ENCODE assay signal across 9 cellular contexts in the genomic region with DNA sequence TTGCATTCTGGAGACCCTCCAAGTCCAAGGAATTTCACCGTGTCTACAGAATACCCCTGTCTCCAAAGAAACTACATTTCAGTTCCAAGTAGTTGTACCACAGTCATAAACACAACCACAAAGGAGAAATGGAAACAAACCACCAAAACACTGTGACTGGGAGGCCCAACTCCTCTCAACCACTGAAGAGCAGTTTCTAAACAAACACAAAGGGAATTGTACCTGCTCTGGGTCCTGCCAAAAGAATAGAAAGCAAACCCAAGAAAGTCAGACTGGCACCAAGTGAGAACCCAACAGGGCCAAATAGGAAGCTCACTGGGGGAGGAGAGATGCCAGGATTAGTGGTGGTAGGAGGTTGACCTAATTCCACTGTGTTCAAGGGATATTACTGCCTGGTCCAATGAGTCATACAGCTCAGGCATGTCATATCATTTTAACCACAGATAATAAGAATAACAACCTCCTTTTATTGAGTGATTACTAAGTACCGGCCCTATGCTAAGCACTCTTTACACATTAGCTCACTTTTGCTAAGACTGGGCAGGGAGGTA.
DNase-seq lines count a peak whose midpoint lies in the region; TF ChIP-seq lines count a peak whose summit lies in the region.
"Had no signal": no experiment of that assay in that cellular context is flagged by ENCODE, and none has a peak within 500 bp of the region (broad histone marks: within the 10 kb centered on the region; RNA-seq: fewer than 3 reads in every experiment).

No MANE protein-coding gene starts in this region.

- H3K9me3 ChIP-seq in SJCRH30 (replicated peaks) (no peaks in the 10 kb centered on the region), stomach (no peaks in the 10 kb centered on the region)

- H3K4me1 ChIP-seq in SJCRH30 (peaks cover 24% of the 10 kb centered on the region), stomach (peaks cover under 1 to 42% (median 28%) of the 10 kb centered on the region in 4 donors)

- no peak for TF ChIP-seq POLR2A in stomach (IDR thresholded peaks at IDR 0.05)

- no peak for TF ChIP-seq CTCF in stomach (IDR thresholded peaks at IDR 0.05)

- no peak overlapping the region for H3K4me3 ChIP-seq in SJCRH30
- no peak overlapping the region for H3K4me3 ChIP-seq in stomach

- H3K36me3 ChIP-seq in SJCRH30 (no peaks in the 10 kb centered on the region), stomach (no peaks in the 10 kb centered on the region)

- 18 to 47% (median 39%) methylated on average over 2 of the region's 2 CpGs for WGBS in stomach, 5 donors

- H3K27me3 ChIP-seq in SJCRH30: no peaks in the 10 kb centered on the region
- H3K27me3 ChIP-seq in stomach: no peaks in the 10 kb centered on the region

- DNase-seq in stimulated activated CD4-positive, alpha-beta T cell treated with anti-CD3 and anti-CD28 coated beads, Interleukin-4, amount 100 ng/mL, for 24 hours: peak; percentile 12
- DNase-seq in stimulated activated CD4-positive, alpha-beta T cell treated with anti-CD3 and anti-CD28 coated beads, Interleukin-12 subunit alpha, Interleukin-12 subunit beta, amount 100 ng/mL, for 4 hours: no peak
- DNase-seq in SJCRH30: peak; percentile 46 to 58
- DNase-seq in fibroblast of gingiva (ENCODE audit: low read depth): peak; percentile 62
- DNase-seq in cerebellum (ENCODE audit: low spot score): no peak
- DNase-seq in stomach: no peak
- no peak for DNase-seq in hypothalamus (lab: John Stamatoyannopoulos, UW)
- no peak for DNase-seq in DMS79 (lab: John Stamatoyannopoulos, UW)
- DNase-seq: NCI-H2081 treated with DMSO at 0.1 percent for 48 hours had no signal

- TF ChIP-seq EP300 in stomach (IDR thresholded peaks at IDR 0.05): no peak

- intact Hi-C loops in stomach (cut with DNase I; ENCODE audit: low total_unique reads): no loop called here

- no peak overlapping the region; the same call in 1 of the 2 replicates for H3K27ac ChIP-seq in SJCRH30
- H3K27ac ChIP-seq in stomach: peak overlapping the region in 1 of 5 donors; percentile 14

Comparison
In these comparisons a context has a peak if more than half of its experiments do, and no peak if none do; other contexts are left out.
1. DNase-seq: peak in stimulated activated CD4-positive, alpha-beta T cell treated with anti-CD3 and anti-CD28 coated beads, Interleukin-4, amount 100 ng/mL, for 24 hours (single experiment), SJCRH30 (2 of 2) and fibroblast of gingiva (single experiment); none in stimulated activated CD4-positive, alpha-beta T cell treated with anti-CD3 and anti-CD28 coated beads, Interleukin-12 subunit alpha, Interleukin-12 subunit beta, amount 100 ng/mL, for 4 hours (single experiment), cerebellum (single experiment), stomach (single experiment), hypothalamus (0 of 51) and DMS79 (single experiment).